Comparison of ENCODE assay signal across 8 cellular contexts in the genomic region with DNA sequence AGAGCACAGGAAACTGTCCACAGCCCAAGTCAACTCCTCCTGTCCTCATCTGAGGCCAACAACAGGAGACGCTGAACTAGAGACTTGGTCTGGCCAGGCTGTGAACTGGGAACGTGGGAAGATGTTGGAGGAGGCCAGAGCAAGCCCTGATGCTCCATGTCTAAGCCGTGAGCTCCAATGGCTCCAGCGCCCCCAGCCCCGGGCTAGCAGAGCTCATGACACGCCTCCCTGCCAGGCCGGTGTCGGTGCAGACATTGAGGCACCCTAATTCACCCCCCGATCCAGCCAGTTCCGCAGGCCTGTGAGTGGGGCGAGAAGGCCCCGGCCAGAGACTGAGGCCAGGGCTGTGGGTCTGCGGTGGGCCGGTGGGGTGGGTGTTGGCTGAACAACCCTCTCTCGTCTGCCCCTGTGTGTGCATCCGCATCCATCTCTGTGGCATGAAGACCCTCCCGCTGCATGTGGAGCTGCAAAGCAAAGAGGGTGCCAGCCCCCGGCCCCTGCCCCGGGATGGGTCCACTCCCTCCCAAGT.
"Had no signal": no experiment of that assay in that cellular context is flagged by ENCODE, and none has a peak within 500 bp of the region (broad histone marks: within the 10 kb centered on the region; RNA-seq: fewer than 3 reads in every experiment).

No MANE protein-coding gene starts in this region.

- DNase-seq: GDM1, GF-D8 had no signal

- ATAC-seq: GM12878 had no signal

- FAIRE-seq: G401.6, GM12878, GM12891, GM12892, GM18507, GM19239 had no signal

- H3K4me3 ChIP-seq: GM12878 had no signal
